19 cellular contexts compared by ENCODE assay signal in the genomic region with DNA sequence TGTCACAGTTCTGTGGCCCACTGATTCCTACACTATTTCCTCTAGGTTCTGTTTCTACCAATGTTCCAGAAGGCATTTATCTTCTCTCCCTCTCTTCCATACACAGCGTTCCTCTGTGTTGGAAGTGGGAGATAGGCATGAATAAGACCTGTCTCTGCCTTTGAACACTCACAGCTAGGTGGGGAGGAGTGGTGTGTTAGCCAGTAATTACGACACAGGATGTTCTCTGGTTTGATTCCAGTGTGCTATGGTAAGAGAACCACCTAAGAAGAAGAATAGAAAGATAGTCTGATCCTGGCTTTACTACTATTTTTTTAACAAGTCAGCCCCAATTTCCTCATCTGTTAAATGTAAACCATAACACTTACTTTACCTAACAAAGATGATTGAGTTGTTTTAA.
DNase-seq lines count a peak whose midpoint lies in the region; ATAC-seq and TF ChIP-seq lines count a peak whose summit lies in the region.
"Had no signal": no experiment of that assay in that cellular context is flagged by ENCODE, and none has a peak within 500 bp of the region (broad histone marks: within the 10 kb centered on the region; RNA-seq: fewer than 3 reads in every experiment).

No MANE protein-coding gene starts in this region.

- TF ChIP-seq CTCF in NB4 (IDR thresholded peaks at IDR 0.05; ENCODE audit: low read depth, low read length) (no peak), omental fat pad (IDR thresholded peaks at IDR 0.05) (no peak)

- peaks cover 7 to 12% of the 10 kb centered on the region in 2 donors for H3K36me3 Mint-ChIP-seq in activated T-cell treated with anti-CD3 and anti-CD28 coated beads, Interleukin-2, amount 50 U/mL, for 72 hours (ENCODE audit: insufficient read depth in 2 of 2)

- peaks cover 63% of the 10 kb centered on the region for H3K4me1 Mint-ChIP-seq in activated T-cell treated with anti-CD3 and anti-CD28 coated beads, Interleukin-2, amount 50 U/mL, for 72 hours (ENCODE audit: low read depth)

- no peak for TF ChIP-seq POLR2A in NB4 (IDR thresholded peaks at IDR 0.05; ENCODE audit: extremely low read depth, insufficient read length)

- H3K27me3 Mint-ChIP-seq in activated T-cell treated with anti-CD3 and anti-CD28 coated beads, Interleukin-2, amount 50 U/mL, for 72 hours (ENCODE audit: low read depth), result no peaks in the 10 kb centered on the region

- peak overlapping the region; percentile 9 for H3K27ac Mint-ChIP-seq in activated T-cell treated with anti-CD3 and anti-CD28 coated beads, Interleukin-2, amount 50 U/mL, for 72 hours

- H3K27ac ChIP-seq in caudate nucleus (ENCODE audit: low read depth, low read length), result no peak overlapping the region
- H3K27ac ChIP-seq: BLaER1 treated with 17β-estradiol and CSF1 and Interleukin-3, amounts not matched to agents 10 nM and 100 nM; KMS-11 had no signal

- H3K9me3 Mint-ChIP-seq in activated T-cell treated with anti-CD3 and anti-CD28 coated beads, Interleukin-2, amount 50 U/mL, for 72 hours, result peaks cover 0 to 3% of the 10 kb centered on the region in 2 donors
- H3K9me3 Mint-ChIP-seq: H9 had no signal

- peak in 1 of 2 donors; percentile 57 for ATAC-seq in activated T-cell treated with anti-CD3 and anti-CD28 coated beads, Interleukin-2, amount 50 U/mL, for 72 hours (replicated peaks in 1 of 2)
- ATAC-seq in omental fat pad (ENCODE audit: low FRiP score), result peak; percentile 71
- ATAC-seq in GM21576 (IDR thresholded peaks at IDR 0.05; ENCODE audit: unreplicated experiment), result no peak

- H3K4me3 ChIP-seq in NB4 (ENCODE audit: low read depth, low read length), result no peak overlapping the region
- H3K4me3 ChIP-seq: BLaER1 treated with 17β-estradiol and CSF1 and Interleukin-3, amounts not matched to agents 10 nM and 100 nM; MG63 had no signal

- no peak for DNase-seq in activated T-cell treated with anti-CD3 and anti-CD28 coated beads, Interleukin-2, amount 50 U/mL, for 72 hours
- no peak for DNase-seq in activated T-cell treated with anti-CD3 and anti-CD28 coated beads for 4 hours
- peak; percentile 35 for DNase-seq in NB4 (ENCODE audit: low read depth)
- DNase-seq in amniotic epithelial cell (ENCODE audit: low read depth), result peak; percentile 75
- DNase-seq in omental fat pad (ENCODE audit: low spot score), result no peak
- DNase-seq in caudate nucleus (lab: John Stamatoyannopoulos, UW), result no peak
- DNase-seq in NCI-H146 (lab: John Stamatoyannopoulos, UW), result no peak
- DNase-seq: COR-L47, EL, H9, MG63, NCI-H1105 treated with DMSO at 0.1 percent for 48 hours, NCI-H187, NCI-H748 treated with DMSO at 0.1 percent for 48 hours, OCI-M1, RPMI8226 had no signal

- no peak overlapping the region for H3K4me3 Mint-ChIP-seq in activated T-cell treated with anti-CD3 and anti-CD28 coated beads, Interleukin-2, amount 50 U/mL, for 72 hours
- H3K4me3 Mint-ChIP-seq: H9 had no signal

Comparison
In these comparisons a context has a peak if more than half of its experiments do, and no peak if none do; other contexts are left out.
1. DNase-seq: peak in NB4 (single experiment) and amniotic epithelial cell (single experiment); none in activated T-cell treated with anti-CD3 and anti-CD28 coated beads, Interleukin-2, amount 50 U/mL, for 72 hours (0 of 2), activated T-cell treated with anti-CD3 and anti-CD28 coated beads for 4 hours (single experiment), omental fat pad (single experiment), caudate nucleus (0 of 61) and NCI-H146 (single experiment).